Comparison of ENCODE assay signal across 19 cellular contexts in the genomic region with DNA sequence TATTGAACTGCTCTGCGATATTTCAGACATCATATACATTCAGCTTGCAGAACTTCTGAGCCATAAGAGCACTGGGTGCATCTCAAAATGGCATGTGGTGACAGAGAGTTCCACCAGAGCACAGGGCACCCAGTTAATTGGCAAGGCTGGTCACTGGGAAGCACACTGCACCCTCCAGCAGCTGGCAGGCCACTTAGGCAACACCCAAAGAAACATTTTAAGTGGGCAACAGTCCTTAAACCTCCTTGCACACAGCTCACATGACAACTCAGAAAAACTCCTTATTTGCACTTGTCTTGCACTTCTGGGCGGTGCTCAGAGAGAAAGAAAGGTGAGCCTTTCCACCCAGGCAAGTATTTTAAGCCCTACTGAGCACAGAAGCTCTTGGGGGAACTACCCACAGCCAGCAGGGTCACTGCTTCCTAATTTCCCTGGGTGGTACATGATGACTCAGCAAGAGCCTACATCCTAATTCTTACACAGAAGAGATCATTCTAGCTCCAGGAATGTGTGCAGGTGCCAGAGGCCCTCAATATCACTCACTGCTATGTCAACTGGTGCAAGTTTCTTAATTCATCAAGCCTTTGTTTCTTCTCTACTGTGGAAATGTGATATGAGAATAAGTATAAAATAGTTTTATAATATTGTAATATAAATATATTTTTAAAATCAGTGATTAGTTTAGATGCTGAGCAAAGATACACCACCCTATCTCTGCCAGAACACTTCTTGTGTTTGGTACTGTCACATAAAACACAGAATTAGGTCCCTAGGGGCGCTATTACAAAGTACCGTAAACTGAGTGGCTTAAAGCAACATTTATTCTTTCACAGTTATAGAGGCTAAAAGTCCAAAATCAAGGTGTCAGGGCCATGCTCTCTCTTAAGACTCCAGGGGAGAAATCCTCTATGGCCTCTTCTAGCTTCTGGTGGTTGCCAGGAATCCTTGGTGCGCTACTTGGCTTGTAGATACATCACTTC.
"Had no signal": no experiment of that assay in that cellular context is flagged by ENCODE, and none has a peak within 500 bp of the region (broad histone marks: within the 10 kb centered on the region; RNA-seq: fewer than 3 reads in every experiment).

No MANE protein-coding gene starts in this region.

- H3K27me3 ChIP-seq: esophagus muscularis mucosa, stomach, testis had no signal

- H3K36me3 ChIP-seq: esophagus muscularis mucosa, stomach had no signal

- H3K9me3 ChIP-seq: esophagus muscularis mucosa, psoas muscle, stomach, testis had no signal

- H3K4me3 ChIP-seq: coronary artery, esophagus muscularis mucosa, psoas muscle, stomach, testis had no signal

- ATAC-seq: psoas muscle, sciatic nerve, WTC11 had no signal

- H3K4me1 ChIP-seq: psoas muscle, stomach, testis had no signal

- DNase-seq: activated CD4-positive, alpha-beta memory T cell treated with anti-CD3 and anti-CD28 coated beads, Interleukin-2, amount 10 ng/mL, durations not matched to agents 7 days and 5 days; activated CD4-positive, alpha-beta T cell treated with anti-CD3 and anti-CD28 coated beads for 4 hours; activated gamma-delta T cell; activated naive CD8-positive, alpha-beta T cell treated with anti-CD3 and anti-CD28 coated beads for 36 hours; activated T-cell treated with anti-CD3 and anti-CD28 coated beads, Interleukin-2, amount 50 U/mL, for 48 hours; amygdala; foreskin fibroblast; hypothalamus; kidney; nephron progenitor cell; psoas muscle; stimulated activated CD4-positive, alpha-beta T cell treated with anti-CD3 and anti-CD28 coated beads, Interleukin-2, amount 100 ng/mL, for 24 hours; stomach; T-helper 2 cell; testis had no signal

- H3K27ac ChIP-seq: coronary artery, esophagus muscularis mucosa, psoas muscle, stomach, testis had no signal
